Comparison of ENCODE assay signal across 28 cellular contexts in the genomic region with DNA sequence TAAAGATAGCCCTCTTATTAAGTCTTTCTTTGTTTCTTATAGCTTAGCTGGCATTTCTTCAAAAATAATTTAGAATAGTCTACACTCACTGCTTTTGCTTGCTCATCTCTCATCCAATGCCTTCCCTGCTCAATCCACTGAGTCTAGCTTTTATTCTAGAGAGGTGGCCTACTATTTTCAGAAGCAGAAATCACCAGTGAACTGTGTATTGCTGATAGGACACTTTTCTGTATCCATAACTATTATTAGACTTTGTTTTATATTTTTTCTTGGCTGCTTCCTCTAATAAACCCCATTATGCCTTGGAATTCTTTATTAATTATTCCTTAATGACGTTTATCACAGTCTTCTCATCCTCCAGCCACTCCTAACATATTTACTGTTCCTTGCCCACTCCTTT.
DNase-seq lines count a peak whose midpoint lies in the region; ATAC-seq, FAIRE-seq and TF ChIP-seq lines count a peak whose summit lies in the region.
"Had no signal": no experiment of that assay in that cellular context is flagged by ENCODE, and none has a peak within 500 bp of the region (broad histone marks: within the 10 kb centered on the region; RNA-seq: fewer than 3 reads in every experiment).

No MANE protein-coding gene starts in this region.

- H3K4ac ChIP-seq in H9 (ENCODE audit: low read depth, low read length): no peak overlapping the region

- H3K4me3 ChIP-seq in HepG2 (replicated peaks in 1 of 3; ENCODE audit: insufficient read depth in 1 of 3, low read depth in 2 of 3, low read length in 3 of 3) (no peak overlapping the region), right lobe of liver (no peak overlapping the region), Panc1 (ENCODE audit: low read depth in 2 of 2, low read length in 2 of 2) (no peak overlapping the region), osteoblast (ENCODE audit: insufficient read depth, low read length) (no peak overlapping the region)
- H3K4me3 ChIP-seq: BLaER1, GM12878 had no signal

- intact Hi-C loops in HepG2 (cut with micrococcal nuclease; ENCODE audit: unreplicated experiment) (no loop called here), right lobe of liver (cut with DNase I) (no loop called here), Panc1 (cut with micrococcal nuclease; ENCODE audit: unreplicated experiment) (no loop called here)

- ATAC-seq in HepG2 (no peak), right lobe of liver (no peak), Panc1 (no peak)
- ATAC-seq: GM12878 had no signal

- no peak overlapping the region for H3K56ac ChIP-seq in H9 (ENCODE audit: insufficient read length, low read depth, low read length)

- H3K27me3 ChIP-seq in HepG2 (ENCODE audit: control insufficient read depth in 1 of 2, insufficient read depth in 2 of 2, low read length in 2 of 2): no peaks in the 10 kb centered on the region
- no peaks in the 10 kb centered on the region for H3K27me3 ChIP-seq in right lobe of liver
- H3K27me3 ChIP-seq in H9 (ENCODE audit: insufficient read depth, low read length): no peaks in the 10 kb centered on the region
- H3K27me3 ChIP-seq in Panc1 (ENCODE audit: control insufficient read depth, insufficient read depth, low read length): no peaks in the 10 kb centered on the region
- H3K27me3 ChIP-seq in osteoblast (ENCODE audit: insufficient read depth, low read length): no peaks in the 10 kb centered on the region
- H3K27me3 ChIP-seq: BE2C, BLaER1 had no signal

- no peak overlapping the region for H2BK15ac ChIP-seq in H9 (ENCODE audit: low read depth, low read length)

- H3K18ac ChIP-seq in H9 (ENCODE audit: insufficient read length, low read depth, low read length): no peak overlapping the region

- H4K20me1 ChIP-seq in HepG2 (ENCODE audit: insufficient read depth, low read length): no peaks in the 10 kb centered on the region
- no peaks in the 10 kb centered on the region for H4K20me1 ChIP-seq in H9 (ENCODE audit: control insufficient read depth, insufficient read depth, insufficient read length)
- H4K20me1 ChIP-seq in osteoblast (ENCODE audit: insufficient read depth, low read length): no peaks in the 10 kb centered on the region
- H4K20me1 ChIP-seq: BLaER1 had no signal

- H3K36me3 Mint-ChIP-seq in H9 (ENCODE audit: insufficient read depth in 1 of 3, low read depth in 3 of 3): peaks cover 7 to 17% (median 11%) of the 10 kb centered on the region in 3 experiments
- H3K36me3 Mint-ChIP-seq: CD14-positive monocyte; CD4-positive, alpha-beta memory T cell; CD4-positive, CD25-positive, alpha-beta regulatory T cell; CD8-positive, alpha-beta memory T cell had no signal

- no peak overlapping the region for H2BK120ac ChIP-seq in H9 (ENCODE audit: low read depth, low read length, poor library complexity, severe bottlenecking)

- no peaks in the 10 kb centered on the region; the same call in 1 of the 2 replicates for H3K27me3 Mint-ChIP-seq in H9 (ENCODE audit: low read depth)
- H3K27me3 Mint-ChIP-seq: CD4-positive, alpha-beta memory T cell; CD4-positive, CD25-positive, alpha-beta regulatory T cell; CD8-positive, alpha-beta memory T cell had no signal

- no peaks in the 10 kb centered on the region for H3K9me3 ChIP-seq in HepG2 (ENCODE audit: low read length)
- no peaks in the 10 kb centered on the region for H3K9me3 ChIP-seq in right lobe of liver
- H3K9me3 ChIP-seq in H9 (ENCODE audit: control insufficient read depth, low read depth, low read length): no peaks in the 10 kb centered on the region
- H3K9me3 ChIP-seq in Panc1 (ENCODE audit: control insufficient read depth, insufficient read depth, low read depth, low read length): no peaks in the 10 kb centered on the region
- H3K9me3 ChIP-seq in osteoblast (ENCODE audit: low read depth, low read length): no peaks in the 10 kb centered on the region
- H3K9me3 ChIP-seq: BE2C, BLaER1 had no signal

- BruUV-seq in HepG2 (replicated peaks; lab: Mats Ljungman, UMichigan) (no TSS peak), Panc1 (replicated peaks; lab: Mats Ljungman, UMichigan) (TSS peak; percentile 27)

- H3K27ac ChIP-seq in HepG2 (ENCODE audit: extremely low read length, insufficient read depth, low read length) (no peak overlapping the region), right lobe of liver (no peak overlapping the region), H9 (ENCODE audit: insufficient read length, low read depth, low read length) (no peak overlapping the region), Panc1 (ENCODE audit: low read length) (no peak overlapping the region), osteoblast (ENCODE audit: low read depth, low read length) (no peak overlapping the region)
- H3K27ac ChIP-seq: 22Rv1, BLaER1 had no signal

- CTCF ChIA-PET in HepG2 (lab: Yijun Ruan, JAX; ENCODE audit: low intra/inter-chr PET ratio, low total read pairs) (no interaction called here), Panc1 (lab: Charles Lee) (no interaction called here)

- H3K9ac ChIP-seq in HepG2 (ENCODE audit: insufficient read depth, low read depth, low read length) (no peak overlapping the region), H9 (ENCODE audit: extremely low read depth, insufficient read length, low read length) (no peak overlapping the region)
- H3K9ac ChIP-seq: BLaER1 had no signal

- H3K27ac Mint-ChIP-seq in H9: peak overlapping the region in 2 of 3 experiments; percentile 18 to 40; a peak in 2 of 7 replicates
- H3K27ac Mint-ChIP-seq: CD14-positive monocyte; CD4-positive, alpha-beta memory T cell; CD4-positive, CD25-positive, alpha-beta regulatory T cell; CD8-positive, alpha-beta memory T cell had no signal

- TF ChIP-seq POLR2A in HepG2 (IDR thresholded peaks at IDR 0.05; ENCODE audit: insufficient read depth in 1 of 2, low read depth in 2 of 2, low read length in 2 of 2) (no peak), right lobe of liver (IDR thresholded peaks at IDR 0.05) (no peak)

- H3K14ac ChIP-seq in H9 (ENCODE audit: insufficient read depth, low read length): no peak overlapping the region

- no peak overlapping the region for H4K8ac ChIP-seq in H9 (replicated peaks; ENCODE audit: insufficient read length, low read depth, low read length)

- DNase-seq in HepG2 (ENCODE audit: low spot score) (no peak), right lobe of liver (no peak), H9 (no peak), Panc1 (ENCODE audit: low read depth, low spot score) (no peak), osteoblast (ENCODE audit: insufficient read length, low spot score, missing footprints) (peak; percentile 44), foreskin melanocyte (no peak), SK-N-DZ (ENCODE audit: low spot score) (no peak), SKM-1 (lab: John Stamatoyannopoulos, UW; ENCODE audit: unreplicated experiment) (no peak)
- DNase-seq: ACHN; BE2C; C1 segment of cervical spinal cord; CD4-positive, alpha-beta memory T cell; CD4-positive, CD25-positive, alpha-beta regulatory T cell; CD8-positive, alpha-beta memory T cell; COR-L47; DMS 273 treated with DMSO at 0.1 percent for 48 hours; DMS153; DMS53; DMS79; DND-41; EL; GDM1 had no signal

- H3K36me3 ChIP-seq in HepG2 (replicated peaks in 1 of 2; ENCODE audit: control insufficient read depth in 1 of 2, insufficient read depth in 2 of 2, low read length in 2 of 2) (no peaks in the 10 kb centered on the region), right lobe of liver (no peaks in the 10 kb centered on the region), Panc1 (ENCODE audit: control insufficient read depth, insufficient read depth, low read length) (no peaks in the 10 kb centered on the region; the same call in 1 of the 2 replicates), osteoblast (ENCODE audit: insufficient read depth, low read length) (no peaks in the 10 kb centered on the region)
- H3K36me3 ChIP-seq: BE2C, BLaER1 had no signal

- H2AFZ ChIP-seq in HepG2 (ENCODE audit: low read length) (no peak overlapping the region), H9 (ENCODE audit: low read length) (no peak overlapping the region), osteoblast (ENCODE audit: low read length) (no peak overlapping the region)

- no peak overlapping the region for H3T11ph ChIP-seq in H9 (ENCODE audit: low read length)

- TF ChIP-seq EP300 in HepG2 (IDR thresholded peaks at IDR 0.05; ENCODE audit: low read depth in 2 of 2, low read length in 2 of 2) (no peak), HepG2 (CRISPR knock-in tag; IDR thresholded peaks at IDR 0.05; ENCODE audit: borderline replicate concordance) (no peak)

- WGBS in HepG2 (ENCODE audit: low lambda C conversion rate): 10% methylated on average over 1 of the region's 1 CpG
- 0% methylated on average over 1 of the region's 1 CpG for WGBS in right lobe of liver (ENCODE audit: insufficient coverage, low coverage, low lambda C conversion rate, missing lambda C conversion rate)
- WGBS in H9 (ENCODE audit: extremely low coverage, insufficient read length, low lambda C conversion rate): no CpG with 5 or more reads among the region's 1 CpG

- FAIRE-seq in HepG2 (lab: Jason Lieb, UNC): no peak
- FAIRE-seq: GM12878, GM12892, GM18507 had no signal

- no peak overlapping the region for H3K4me3 Mint-ChIP-seq in H9
- H3K4me3 Mint-ChIP-seq: CD14-positive monocyte; CD4-positive, alpha-beta memory T cell; CD4-positive, CD25-positive, alpha-beta regulatory T cell; CD8-positive, alpha-beta memory T cell had no signal

- peaks cover 8% of the 10 kb centered on the region; the same call in 1 of the 2 replicates for H3K4me1 ChIP-seq in HepG2 (ENCODE audit: insufficient read depth, low read length)
- H3K4me1 ChIP-seq in right lobe of liver: no peaks in the 10 kb centered on the region
- H3K4me1 ChIP-seq in H9 (ENCODE audit: insufficient read depth, low read length): no peaks in the 10 kb centered on the region
- no peaks in the 10 kb centered on the region for H3K4me1 ChIP-seq in Panc1 (ENCODE audit: control insufficient read depth, insufficient read depth, low read length)
- no peaks in the 10 kb centered on the region for H3K4me1 ChIP-seq in osteoblast (ENCODE audit: insufficient read depth, low read length)
- H3K4me1 ChIP-seq: BE2C, BLaER1 had no signal

- H3K23ac ChIP-seq in H9 (ENCODE audit: insufficient read length, low read depth, low read length): no peak overlapping the region

- no peak for TF ChIP-seq RAD21 in HepG2 (CRISPR knock-in tag; IDR thresholded peaks at IDR 0.05)

- H2AK5ac ChIP-seq in H9 (ENCODE audit: insufficient read length, low read length): no peak overlapping the region

- H3K23me2 ChIP-seq in H9 (ENCODE audit: insufficient read length, low read depth, low read length, poor library complexity, severe bottlenecking): no peaks in the 10 kb centered on the region

- TF ChIP-seq CTCF in HepG2 (CRISPR knock-in tag; IDR thresholded peaks at IDR 0.05) (no peak), right lobe of liver (IDR thresholded peaks at IDR 0.05) (no peak), H9 (conservative IDR thresholded peaks at IDR 0.05) (no peak), Panc1 (IDR thresholded peaks at IDR 0.05) (no peak), osteoblast (IDR thresholded peaks at IDR 0.05; ENCODE audit: extremely low read depth, low read depth, low read length) (no peak)

- in situ Hi-C loops in HepG2 (cut with HindIII; ENCODE audit: extremely low pct_ligation_motif_present, low pct_unique_long_range_greater_than_20kb) (no loop called here), Panc1 (cut with HindIII; ENCODE audit: low pct_unique_long_range_greater_than_20kb, low sequenced_read_pairs) (no loop called here)

- H3K79me2 ChIP-seq in HepG2 (ENCODE audit: insufficient read depth, low read length) (no peaks in the 10 kb centered on the region), H9 (ENCODE audit: insufficient read depth, low read length) (no peaks in the 10 kb centered on the region), osteoblast (ENCODE audit: insufficient read depth, low read length) (no peaks in the 10 kb centered on the region)

- no peaks in the 10 kb centered on the region for H3K4me1 Mint-ChIP-seq in H9
- H3K4me1 Mint-ChIP-seq: CD14-positive monocyte; CD4-positive, alpha-beta memory T cell; CD4-positive, CD25-positive, alpha-beta regulatory T cell; CD8-positive, alpha-beta memory T cell had no signal

- H2BK20ac ChIP-seq in H9 (ENCODE audit: low read depth, low read length, poor library complexity, severe bottlenecking): no peak overlapping the region

- H3K79me1 ChIP-seq in H9 (ENCODE audit: insufficient read depth, low read depth, low read length, poor library complexity, severe bottlenecking): no peaks in the 10 kb centered on the region

- H2BK12ac ChIP-seq in H9 (ENCODE audit: insufficient read length, low read depth, low read length): no peak overlapping the region

- H4K5ac ChIP-seq in H9 (ENCODE audit: insufficient read length, low read depth, low read length): no peak overlapping the region

- no peak overlapping the region for H2BK5ac ChIP-seq in H9 (ENCODE audit: insufficient read length, low read length)

- no peak overlapping the region for H4K91ac ChIP-seq in H9 (ENCODE audit: insufficient read length, low read depth, low read length)

- peaks cover 0 to 2% of the 10 kb centered on the region in 2 experiments; a peak in 2 of 5 replicates for H3K9me3 Mint-ChIP-seq in H9

- POLR2A ChIA-PET in HepG2 (lab: Yijun Ruan, JAX): no interaction called here
- POLR2A ChIA-PET in Panc1 (lab: Charles Lee): no interaction called here

- H3K4me2 ChIP-seq in HepG2 (ENCODE audit: low read depth, low read length) (no peak overlapping the region), H9 (ENCODE audit: insufficient read depth, insufficient read length, low read length) (no peak overlapping the region), osteoblast (ENCODE audit: insufficient read depth, low read length) (no peak overlapping the region)
- H3K4me2 ChIP-seq: BLaER1 had no signal
